Comparison of ENCODE assay signal across 12 cellular contexts in the genomic region with DNA sequence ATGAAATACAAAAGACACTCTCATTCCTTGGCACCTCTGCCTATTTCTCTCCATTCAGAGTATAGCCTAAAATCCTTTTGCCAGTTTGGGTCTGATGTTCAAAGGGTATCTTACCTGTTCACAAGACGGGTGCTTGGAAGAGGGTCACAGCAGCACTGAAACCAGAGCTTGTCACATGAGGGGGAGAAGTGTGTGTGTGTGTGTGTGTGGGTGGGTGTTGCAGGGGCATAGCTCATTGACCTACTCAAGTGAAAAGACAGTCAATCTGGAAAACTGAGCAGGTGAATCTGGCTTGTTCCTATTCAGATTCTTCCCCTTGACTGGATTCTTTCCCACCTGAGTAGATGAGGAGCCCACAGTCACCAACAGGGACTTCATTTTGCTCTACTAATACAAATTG.
DNase-seq lines count a peak whose midpoint lies in the region; ATAC-seq and TF ChIP-seq lines count a peak whose summit lies in the region.
"Had no signal": no experiment of that assay in that cellular context is flagged by ENCODE, and none has a peak within 500 bp of the region (broad histone marks: within the 10 kb centered on the region; RNA-seq: fewer than 3 reads in every experiment).

No MANE protein-coding gene starts in this region.

- no peak overlapping the region for H3K4me2 ChIP-seq in SK-N-SH
- H3K4me2 ChIP-seq: BLaER1 treated with 17β-estradiol and CSF1 and Interleukin-3, amounts not matched to agents 10 nM and 100 nM had no signal

- no peaks in the 10 kb centered on the region for H3K9me2 ChIP-seq in SK-N-SH

- 82% methylated on average over 1 of the region's 1 CpG for WGBS in SK-N-SH (ENCODE audit: low lambda C conversion rate)

- CTCF ChIA-PET in SK-N-SH (lab: Yijun Ruan, JAX): interaction anchor here (1.6 kb wide), 1 partner anchor 24 kb away, joined by 4 read pairs; no protein-coding TSS in a partner anchor

- no peak for TF ChIP-seq EP300 in SK-N-SH (IDR thresholded peaks at IDR 0.05; ENCODE audit: borderline replicate concordance in 1 of 2, low read depth in 1 of 2, low read length in 1 of 2)

- H3K36me3 ChIP-seq in SK-N-SH (replicated peaks in 1 of 2; ENCODE audit: control insufficient read depth in 1 of 2, insufficient read depth in 2 of 2, low read length in 1 of 2): no peaks in the 10 kb centered on the region
- H3K36me3 ChIP-seq: BLaER1 treated with 17β-estradiol and CSF1 and Interleukin-3, amounts not matched to agents 10 nM and 100 nM had no signal

- no peak for TF ChIP-seq CTCF in SK-N-SH (IDR thresholded peaks at IDR 0.05)
- TF ChIP-seq CTCF in foreskin keratinocyte (conservative IDR thresholded peaks at IDR 0.05): no peak

- H4K20me1 ChIP-seq in SK-N-SH (ENCODE audit: insufficient read depth): no peaks in the 10 kb centered on the region
- H4K20me1 ChIP-seq: BLaER1 treated with 17β-estradiol and CSF1 and Interleukin-3, amounts not matched to agents 10 nM and 100 nM had no signal

- POLR2A ChIA-PET in SK-N-SH (lab: Yijun Ruan, JAX): no interaction called here

- H3K27me3 ChIP-seq in SK-N-SH (ENCODE audit: insufficient read depth): no peaks in the 10 kb centered on the region
- H3K27me3 ChIP-seq in foreskin keratinocyte: no peaks in the 10 kb centered on the region
- H3K27me3 ChIP-seq: BLaER1 treated with 17β-estradiol and CSF1 and Interleukin-3, amounts not matched to agents 10 nM and 100 nM had no signal

- no peaks in the 10 kb centered on the region for H3K79me2 ChIP-seq in SK-N-SH (ENCODE audit: insufficient read depth)

- no peaks in the 10 kb centered on the region for H3F3A ChIP-seq in SK-N-SH (replicated peaks; ENCODE audit: insufficient read depth)

- TF ChIP-seq RAD21 in SK-N-SH (IDR thresholded peaks at IDR 0.05; ENCODE audit: low read length): no peak

- no peak overlapping the region for H3K4me3 ChIP-seq in SK-N-SH (ENCODE audit: low read depth in 2 of 2, low read length in 1 of 2)
- H3K4me3 ChIP-seq: BLaER1 treated with 17β-estradiol and CSF1 and Interleukin-3, amounts not matched to agents 10 nM and 100 nM; GM23248 had no signal

- H3K4me1 ChIP-seq in SK-N-SH (ENCODE audit: control insufficient read depth in 1 of 2, insufficient read depth in 2 of 2, low read depth in 1 of 2, low read length in 1 of 2): peaks cover 0 to 3% of the 10 kb centered on the region in 2 experiments; a peak in 1 of 4 replicates
- no peaks in the 10 kb centered on the region for H3K4me1 ChIP-seq in foreskin keratinocyte
- H3K4me1 ChIP-seq: BLaER1 treated with 17β-estradiol and CSF1 and Interleukin-3, amounts not matched to agents 10 nM and 100 nM had no signal

- no peaks in the 10 kb centered on the region for H3K9me3 ChIP-seq in SK-N-SH

- no peak overlapping the region for H2AFZ ChIP-seq in SK-N-SH (ENCODE audit: low read depth)
- H2AFZ ChIP-seq: GM23248 had no signal

- peak; percentile 43 for DNase-seq in NCI-H1092 treated with DMSO at 0.1 percent for 48 hours (lab: John Stamatoyannopoulos, UW)
- no peak for DNase-seq in NCI-H1092 (lab: John Stamatoyannopoulos, UW)
- DNase-seq in SK-N-SH: no peak
- no peak for DNase-seq in foreskin keratinocyte
- no peak for DNase-seq in ecto neural progenitor cell (ENCODE audit: low spot score)
- no peak for DNase-seq in DMS79 (lab: John Stamatoyannopoulos, UW)
- DNase-seq: CD4-positive, CD25-positive, alpha-beta regulatory T cell had no signal

- ATAC-seq in SK-N-SH treated with all-trans-retinoic acid at 6 μM for 48 hours (no peak), foreskin keratinocyte (peak; percentile 18)

- H3K27ac ChIP-seq in SK-N-SH (ENCODE audit: low read depth in 2 of 2, low read length in 1 of 2) (no peak overlapping the region), foreskin keratinocyte (no peak overlapping the region)
- H3K27ac ChIP-seq: 22Rv1; BLaER1 treated with 17β-estradiol and CSF1 and Interleukin-3, amounts not matched to agents 10 nM and 100 nM; GM23248; HL-60 had no signal

- H3K9ac ChIP-seq in SK-N-SH: no peak overlapping the region
- H3K9ac ChIP-seq: BLaER1 treated with 17β-estradiol and CSF1 and Interleukin-3, amounts not matched to agents 10 nM and 100 nM; GM23248 had no signal

TF ChIP-seq in SK-N-SH treated with all-trans-retinoic acid at 6 μM for 48 hours, 23 proteins besides CTCF, POLR2A, EP300 and RAD21:
- TF ChIP-seq ZNF70 (CRISPR knock-in tag; IDR thresholded peaks at IDR 0.05): no peak
- TF ChIP-seq TOX (CRISPR knock-in tag; IDR thresholded peaks at IDR 0.05; ENCODE audit: borderline replicate concordance): 0 out of 2 replicates have a peak, but pooled peaks have one; percentile 17
- TF ChIP-seq ZNF565 (CRISPR knock-in tag; conservative IDR thresholded peaks at IDR 0.05; ENCODE audit: low read depth): no peak

TF ChIP-seq in SK-N-SH, 30 proteins besides CTCF, POLR2A, EP300 and RAD21:
- no peak for TF ChIP-seq RCOR1 (IDR thresholded peaks at IDR 0.05; ENCODE audit: low read length)
- TF ChIP-seq, protein P1, sequence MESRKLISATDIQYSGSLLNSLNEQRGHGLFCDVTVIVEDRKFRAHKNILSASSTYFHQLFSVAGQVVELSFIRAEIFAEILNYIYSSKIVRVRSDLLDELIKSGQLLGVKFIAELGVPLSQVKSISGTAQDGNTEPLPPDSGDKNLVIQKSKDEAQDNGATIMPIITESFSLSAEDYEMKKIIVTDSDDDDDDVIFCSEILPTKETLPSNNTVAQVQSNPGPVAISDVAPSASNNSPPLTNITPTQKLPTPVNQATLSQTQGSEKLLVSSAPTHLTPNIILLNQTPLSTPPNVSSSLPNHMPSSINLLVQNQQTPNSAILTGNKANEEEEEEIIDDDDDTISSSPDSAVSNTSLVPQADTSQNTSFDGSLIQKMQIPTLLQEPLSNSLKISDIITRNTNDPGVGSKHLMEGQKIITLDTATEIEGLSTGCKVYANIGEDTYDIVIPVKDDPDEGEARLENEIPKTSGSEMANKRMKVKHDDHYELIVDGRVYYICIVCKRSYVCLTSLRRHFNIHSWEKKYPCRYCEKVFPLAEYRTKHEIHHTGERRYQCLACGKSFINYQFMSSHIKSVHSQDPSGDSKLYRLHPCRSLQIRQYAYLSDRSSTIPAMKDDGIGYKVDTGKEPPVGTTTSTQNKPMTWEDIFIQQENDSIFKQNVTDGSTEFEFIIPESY (IDR thresholded peaks at IDR 0.05; ENCODE audit: borderline replicate concordance, low read depth): no peak
- TF ChIP-seq, protein P2, sequence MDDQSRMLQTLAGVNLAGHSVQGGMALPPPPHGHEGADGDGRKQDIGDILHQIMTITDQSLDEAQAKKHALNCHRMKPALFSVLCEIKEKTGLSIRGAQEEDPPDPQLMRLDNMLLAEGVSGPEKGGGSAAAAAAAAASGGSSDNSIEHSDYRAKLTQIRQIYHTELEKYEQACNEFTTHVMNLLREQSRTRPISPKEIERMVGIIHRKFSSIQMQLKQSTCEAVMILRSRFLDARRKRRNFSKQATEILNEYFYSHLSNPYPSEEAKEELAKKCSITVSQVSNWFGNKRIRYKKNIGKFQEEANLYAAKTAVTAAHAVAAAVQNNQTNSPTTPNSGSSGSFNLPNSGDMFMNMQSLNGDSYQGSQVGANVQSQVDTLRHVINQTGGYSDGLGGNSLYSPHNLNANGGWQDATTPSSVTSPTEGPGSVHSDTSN (IDR thresholded peaks at IDR 0.05): no peak
- TF ChIP-seq MEF2A (IDR thresholded peaks at IDR 0.05; ENCODE audit: borderline replicate concordance, low read depth): no peak
- no peak for TF ChIP-seq MXI1 (IDR thresholded peaks at IDR 0.05; ENCODE audit: low read depth, low read length)
- no peak for TF ChIP-seq RFX5 (IDR thresholded peaks at IDR 0.05; ENCODE audit: low read length)
- TF ChIP-seq TEAD4 (IDR thresholded peaks at IDR 0.05; ENCODE audit: borderline replicate concordance, insufficient read depth): no peak
- TF ChIP-seq FOSL2 (IDR thresholded peaks at IDR 0.05; ENCODE audit: borderline replicate concordance, low read depth): no peak
- TF ChIP-seq FOXJ3 (CRISPR knock-in tag; IDR thresholded peaks at IDR 0.05): no peak
- TF ChIP-seq YY1 (IDR thresholded peaks at IDR 0.05; ENCODE audit: low read depth): no peak
- TF ChIP-seq MAX (IDR thresholded peaks at IDR 0.05; ENCODE audit: low read depth): no peak
